14 cellular contexts compared by ENCODE assay signal in genomic region chr6:44649365-44650025, GRCh38.
DNase-seq lines count a peak whose midpoint lies in the region; ATAC-seq and TF ChIP-seq lines count a peak whose summit lies in the region.
"Had no signal": no experiment of that assay in that cellular context is flagged by ENCODE, and none has a peak within 500 bp of the region (broad histone marks: within the 10 kb centered on the region; RNA-seq: fewer than 3 reads in every experiment).

No MANE protein-coding gene starts in this region.

- H4K20me1 ChIP-seq in mammary epithelial cell (ENCODE audit: insufficient read depth, low read length) (no peaks in the 10 kb centered on the region), osteoblast (ENCODE audit: insufficient read depth, low read length) (no peaks in the 10 kb centered on the region)

- H3K36me3 ChIP-seq in mammary epithelial cell (ENCODE audit: insufficient read depth, low read length) (no peaks in the 10 kb centered on the region), osteoblast (ENCODE audit: insufficient read depth, low read length) (no peaks in the 10 kb centered on the region)

- peaks cover 9% of the 10 kb centered on the region for H3K4me1 ChIP-seq in mammary epithelial cell (ENCODE audit: insufficient read depth, low read length)
- H3K4me1 ChIP-seq in osteoblast (ENCODE audit: insufficient read depth, low read length): peaks cover 39% of the 10 kb centered on the region

- H3K27me3 ChIP-seq in mammary epithelial cell (ENCODE audit: insufficient read depth, low read length): no peaks in the 10 kb centered on the region
- H3K27me3 ChIP-seq in osteoblast (ENCODE audit: insufficient read depth, low read length): no peaks in the 10 kb centered on the region

- H2AFZ ChIP-seq in mammary epithelial cell (ENCODE audit: low read depth, low read length): no peak overlapping the region
- no peak overlapping the region for H2AFZ ChIP-seq in osteoblast (ENCODE audit: low read length)
- H2AFZ ChIP-seq: PC-9 had no signal

- CTCF ChIA-PET in mammary epithelial cell (lab: Charles Lee; ENCODE audit: low non-redundant PET): no interaction called here

- H3K4me2 ChIP-seq in mammary epithelial cell (ENCODE audit: insufficient read depth, low read depth, low read length): no peak overlapping the region
- peak overlapping the region; percentile 43 for H3K4me2 ChIP-seq in osteoblast (ENCODE audit: insufficient read depth, low read length)
- H3K4me2 ChIP-seq: PC-9 had no signal

- ATAC-seq in HG03442 (IDR thresholded peaks at IDR 0.05; ENCODE audit: unreplicated experiment): no peak
- ATAC-seq: naive thymus-derived CD8-positive, alpha-beta T cell had no signal

- in situ Hi-C loops in mammary epithelial cell (cut with MboI; ENCODE audit: low sequenced_read_pairs in 2 of 2): loop anchor here (10.0 to 25.0 kb wide), 3 partner anchors 775 to 1263 kb away; no protein-coding TSS in a partner anchor

- H3K9ac ChIP-seq in mammary epithelial cell (ENCODE audit: insufficient read depth, low read length): no peak overlapping the region

- peak; percentile 65 for DNase-seq in EH (ENCODE audit: low read depth)
- DNase-seq in M059J (ENCODE audit: low read depth): peak; percentile 80
- peak; percentile 48 for DNase-seq in mammary epithelial cell
- no peak for DNase-seq in osteoblast (ENCODE audit: insufficient read length, low spot score, missing footprints)
- DNase-seq in HPDE6-E6E7 (ENCODE audit: extremely low spot score): no peak
- no peak for DNase-seq in activated CD4-positive, alpha-beta T cell treated with anti-CD3 and anti-CD28 coated beads, Interleukin-2, amount 50 U/mL, for 48 hours
- no peak for DNase-seq in stimulated activated CD8-positive, alpha-beta memory T cell treated with anti-CD3 and anti-CD28 coated beads, Interleukin-4, amount 100 ng/mL, for 48 hours
- DNase-seq: activated CD4-positive, alpha-beta T cell treated with anti-CD3 and anti-CD28 coated beads for 4 hours; activated T-cell treated with anti-CD3 and anti-CD28 coated beads, Interleukin-2, amount 50 U/mL, for 72 hours; left cardiac atrium; naive thymus-derived CD8-positive, alpha-beta T cell; NCI-H2227 treated with DMSO at 0.1 percent for 48 hours had no signal

- H3K79me2 ChIP-seq in mammary epithelial cell (ENCODE audit: insufficient read depth, low read length) (no peaks in the 10 kb centered on the region), osteoblast (ENCODE audit: insufficient read depth, low read length) (no peaks in the 10 kb centered on the region)

- TF ChIP-seq CTCF in mammary epithelial cell (conservative IDR thresholded peaks at IDR 0.05 in 1 of 2, IDR thresholded peaks at IDR 0.05 in 1 of 2; ENCODE audit: extremely low read depth in 1 of 2, insufficient read depth in 1 of 2, low read depth in 1 of 2, low read length in 2 of 2): no peak
- no peak for TF ChIP-seq CTCF in osteoblast (IDR thresholded peaks at IDR 0.05; ENCODE audit: extremely low read depth, low read depth, low read length)

- H3K4me3 ChIP-seq in mammary epithelial cell (replicated peaks in 1 of 3; ENCODE audit: insufficient read depth in 1 of 3, low read depth in 2 of 3, low read length in 3 of 3): no peak overlapping the region
- no peak overlapping the region for H3K4me3 ChIP-seq in osteoblast (ENCODE audit: insufficient read depth, low read length)
- H3K4me3 ChIP-seq: PC-9 had no signal

- H3K9me3 ChIP-seq in mammary epithelial cell (replicated peaks; ENCODE audit: insufficient read depth, low read length): no peaks in the 10 kb centered on the region
- no peaks in the 10 kb centered on the region for H3K9me3 ChIP-seq in osteoblast (ENCODE audit: low read depth, low read length)

- intact Hi-C loops in mammary epithelial cell (cut with micrococcal nuclease): no loop called here

- WGBS in mammary epithelial cell (ENCODE audit: low coverage, missing lambda C conversion rate): 30% methylated on average over 4 of the region's 4 CpGs

- BruUV-seq in mammary epithelial cell (replicated peaks; lab: Mats Ljungman, UMichigan): no TSS peak

- H3K27ac ChIP-seq in mammary epithelial cell (ENCODE audit: insufficient read depth, low read depth, low read length) (no peak overlapping the region), osteoblast (ENCODE audit: low read depth, low read length) (no peak overlapping the region)
- H3K27ac ChIP-seq: PC-9 had no signal

- dilution Hi-C loops in mammary epithelial cell (cut with HindIII; ENCODE audit: low sequenced_read_pairs): no loop called here

Comparison
In these comparisons a context has a peak if more than half of its experiments do, and no peak if none do; other contexts are left out.
1. DNase-seq: peak in EH (single experiment), M059J (single experiment) and mammary epithelial cell (single experiment); none in osteoblast (single experiment), HPDE6-E6E7 (single experiment), activated CD4-positive, alpha-beta T cell treated with anti-CD3 and anti-CD28 coated beads, Interleukin-2, amount 50 U/mL, for 48 hours (0 of 2) and stimulated activated CD8-positive, alpha-beta memory T cell treated with anti-CD3 and anti-CD28 coated beads, Interleukin-4, amount 100 ng/mL, for 48 hours (single experiment).